Comparison of ENCODE assay signal across 28 cellular contexts in the genomic region with DNA sequence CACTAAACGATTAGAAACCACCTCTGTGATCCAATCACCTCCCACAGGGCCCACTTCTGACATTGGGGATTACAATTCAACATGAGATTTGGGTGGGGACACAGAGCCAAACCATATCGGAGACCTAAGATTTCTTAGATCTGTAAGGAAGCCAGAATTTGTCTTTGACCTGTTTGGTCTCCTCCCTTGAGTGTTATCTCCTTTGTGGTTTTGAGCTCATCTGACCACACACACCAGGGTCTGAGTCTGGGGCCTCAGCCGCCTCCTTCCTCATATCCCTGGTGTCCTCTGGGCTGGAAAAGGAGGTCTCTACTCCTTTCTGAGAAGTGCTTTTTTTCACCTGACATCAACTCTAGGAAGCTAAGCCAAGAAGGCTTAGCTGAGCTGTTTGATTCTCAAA.
"Had no signal": no experiment of that assay in that cellular context is flagged by ENCODE, and none has a peak within 500 bp of the region (broad histone marks: within the 10 kb centered on the region; RNA-seq: fewer than 3 reads in every experiment).

No MANE protein-coding gene starts in this region.

- H3K79me2 ChIP-seq: parathyroid adenoma had no signal

- H3K9ac ChIP-seq: parathyroid adenoma had no signal

- H3K4me1 Mint-ChIP-seq: naive B cell had no signal

- H3K27ac ChIP-seq: gastroesophageal sphincter, parathyroid adenoma, psoas muscle, sigmoid colon, thoracic aorta had no signal

- H3K36me3 ChIP-seq: gastroesophageal sphincter, sigmoid colon, thoracic aorta had no signal

- DNase-seq: activated CD4-positive, alpha-beta T cell treated with anti-CD3 and anti-CD28 coated beads for 1 hour; activated CD4-positive, alpha-beta T cell treated with anti-CD3 and anti-CD28 coated beads, Interleukin-2, amount 10 ng/mL, durations not matched to agents 7 days and 5 days; activated CD8-positive, alpha-beta memory T cell treated with anti-CD3 and anti-CD28 coated beads, Interleukin-2, amount 10 ng/mL, durations not matched to agents 7 days and 5 days; activated CD8-positive, alpha-beta T cell treated with anti-CD3 and anti-CD28 coated beads for 36 hours; activated naive CD4-positive, alpha-beta T cell; activated T-cell treated with anti-CD3 and anti-CD28 coated beads for 4 hours; activated T-cell treated with anti-CD3 and anti-CD28 coated beads, Interleukin-2, amount 50 U/mL, for 72 hours; anterior cingulate cortex; hypothalamus; immature natural killer cell; kidney; naive B cell; occipital lobe; psoas muscle; sigmoid colon; small intestine; stimulated activated CD4-positive, alpha-beta T cell treated with anti-CD3 and anti-CD28 coated beads, Interleukin-4, amount 100 ng/mL, for 24 hours; trophoblast cell had no signal

- H3K36me3 Mint-ChIP-seq: activated CD8-positive, alpha-beta memory T cell treated with anti-CD3 and anti-CD28 coated beads, Interleukin-2, amount 10 ng/mL, durations not matched to agents 7 days and 5 days; activated naive CD4-positive, alpha-beta T cell treated with anti-CD3 and anti-CD28 coated beads, Interleukin-2, amount 50 U/mL, for 72 hours; immature natural killer cell; mesothelial cell of epicardium; naive B cell; stimulated activated effector memory CD8-positive, alpha-beta T cell treated with anti-CD3 and anti-CD28 coated beads, Interleukin-12 subunit alpha, Interleukin-12 subunit beta, amount 100 ng/mL, for 72 hours had no signal

- H3K9me3 Mint-ChIP-seq: activated CD4-positive, alpha-beta T cell treated with anti-CD3 and anti-CD28 coated beads, Interleukin-2, amount 10 ng/mL, durations not matched to agents 7 days and 5 days; activated CD8-positive, alpha-beta T cell treated with anti-CD3 and anti-CD28 coated beads for 36 hours; activated naive CD4-positive, alpha-beta T cell treated with anti-CD3 and anti-CD28 coated beads, Interleukin-2, amount 50 U/mL, for 72 hours; activated T-cell treated with anti-CD3 and anti-CD28 coated beads, Interleukin-2, amount 50 U/mL, for 72 hours; central memory CD8-positive, alpha-beta T cell; immature natural killer cell; mesothelial cell of epicardium; stimulated activated effector memory CD8-positive, alpha-beta T cell treated with anti-CD3 and anti-CD28 coated beads, Interleukin-12 subunit alpha, Interleukin-12 subunit beta, amount 100 ng/mL, for 72 hours; stimulated activated naive CD8-positive, alpha-beta T cell treated with anti-CD3 and anti-CD28 coated beads, Interleukin-15, Interleukin-2, amounts not matched to agents 100 ng/mL and 50 ng/mL, for 24 hours had no signal

- H3K4me1 ChIP-seq: gastroesophageal sphincter, parathyroid adenoma, sigmoid colon had no signal

- H2AFZ ChIP-seq: parathyroid adenoma had no signal

- H3K4me3 Mint-ChIP-seq: activated CD4-positive, alpha-beta T cell treated with anti-CD3 and anti-CD28 coated beads, Interleukin-2, amount 10 ng/mL, durations not matched to agents 7 days and 5 days; activated CD8-positive, alpha-beta memory T cell treated with anti-CD3 and anti-CD28 coated beads, Interleukin-2, amount 10 ng/mL, durations not matched to agents 7 days and 5 days; activated CD8-positive, alpha-beta T cell treated with anti-CD3 and anti-CD28 coated beads for 36 hours; activated T-cell treated with anti-CD3 and anti-CD28 coated beads, Interleukin-2, amount 50 U/mL, for 72 hours; central memory CD8-positive, alpha-beta T cell; dendritic cell treated with granulocyte-macrophage colony-stimulating factor and Interleukin-4, amounts not matched to agents 40 ng/mL and 50 ng/mL, for 4 days; immature natural killer cell; mesothelial cell of epicardium; stimulated activated effector memory CD8-positive, alpha-beta T cell treated with anti-CD3 and anti-CD28 coated beads, Interleukin-12 subunit alpha, Interleukin-12 subunit beta, amount 100 ng/mL, for 72 hours; stimulated activated naive CD8-positive, alpha-beta T cell treated with anti-CD3 and anti-CD28 coated beads, Interleukin-15, Interleukin-2, amounts not matched to agents 100 ng/mL and 50 ng/mL, for 24 hours; WTC11 had no signal

- H3K27ac Mint-ChIP-seq: activated CD4-positive, alpha-beta T cell treated with anti-CD3 and anti-CD28 coated beads, Interleukin-2, amount 10 ng/mL, durations not matched to agents 7 days and 5 days; activated CD8-positive, alpha-beta memory T cell treated with anti-CD3 and anti-CD28 coated beads, Interleukin-2, amount 10 ng/mL, durations not matched to agents 7 days and 5 days; activated CD8-positive, alpha-beta T cell treated with anti-CD3 and anti-CD28 coated beads for 36 hours; activated T-cell treated with anti-CD3 and anti-CD28 coated beads, Interleukin-2, amount 50 U/mL, for 72 hours; dendritic cell treated with granulocyte-macrophage colony-stimulating factor and Interleukin-4, amounts not matched to agents 40 ng/mL and 50 ng/mL, for 4 days; immature natural killer cell; stimulated activated effector memory CD8-positive, alpha-beta T cell treated with anti-CD3 and anti-CD28 coated beads, Interleukin-12 subunit alpha, Interleukin-12 subunit beta, amount 100 ng/mL, for 72 hours; stimulated activated naive CD8-positive, alpha-beta T cell treated with anti-CD3 and anti-CD28 coated beads, Interleukin-15, Interleukin-2, amounts not matched to agents 100 ng/mL and 50 ng/mL, for 24 hours; WTC11 had no signal

- H3K27me3 Mint-ChIP-seq: activated CD4-positive, alpha-beta T cell treated with anti-CD3 and anti-CD28 coated beads, Interleukin-2, amount 10 ng/mL, durations not matched to agents 7 days and 5 days; activated CD8-positive, alpha-beta memory T cell treated with anti-CD3 and anti-CD28 coated beads, Interleukin-2, amount 10 ng/mL, durations not matched to agents 7 days and 5 days; activated CD8-positive, alpha-beta T cell treated with anti-CD3 and anti-CD28 coated beads for 36 hours; dendritic cell treated with granulocyte-macrophage colony-stimulating factor and Interleukin-4, amounts not matched to agents 40 ng/mL and 50 ng/mL, for 4 days; stimulated activated naive CD8-positive, alpha-beta T cell treated with anti-CD3 and anti-CD28 coated beads, Interleukin-15, Interleukin-2, amounts not matched to agents 100 ng/mL and 50 ng/mL, for 24 hours had no signal

- H3K9me3 ChIP-seq: gastroesophageal sphincter, psoas muscle, sigmoid colon, thoracic aorta had no signal

- H3K4me3 ChIP-seq: gastroesophageal sphincter, psoas muscle, sigmoid colon, thoracic aorta had no signal

- ATAC-seq: activated CD8-positive, alpha-beta memory T cell treated with anti-CD3 and anti-CD28 coated beads, Interleukin-2, amount 10 ng/mL, durations not matched to agents 7 days and 5 days; activated CD8-positive, alpha-beta T cell treated with anti-CD3 and anti-CD28 coated beads for 36 hours; activated T-cell treated with anti-CD3 and anti-CD28 coated beads, Interleukin-2, amount 50 U/mL, for 72 hours; gastroesophageal sphincter; stimulated activated effector memory CD8-positive, alpha-beta T cell treated with anti-CD3 and anti-CD28 coated beads, Interleukin-12 subunit alpha, Interleukin-12 subunit beta, amount 100 ng/mL, for 72 hours; WTC11 had no signal
